13 cellular contexts compared by ENCODE assay signal in genomic region chr1:116483481-116484309, GRCh38.
A peak's percentile ranks its signal among the peaks of the same experiment; 100 is the strongest.
DNase-seq lines count a peak whose midpoint lies in the region; ATAC-seq and TF ChIP-seq lines count a peak whose summit lies in the region.
"Had no signal": no experiment of that assay in that cellular context is flagged by ENCODE, and none has a peak within 500 bp of the region (broad histone marks: within the 10 kb centered on the region; RNA-seq: fewer than 3 reads in every experiment).

No MANE protein-coding gene starts in this region.

- H3K4me1 Mint-ChIP-seq in HFFc6 (ENCODE audit: low read depth), result peaks cover 56% of the 10 kb centered on the region
- no peaks in the 10 kb centered on the region for H3K4me1 Mint-ChIP-seq in activated CD4-positive, alpha-beta T cell treated with anti-CD3 and anti-CD28 coated beads for 36 hours

- no peak for TF ChIP-seq EP300 in ovary (IDR thresholded peaks at IDR 0.05)

- no peak for ATAC-seq in activated CD4-positive, alpha-beta T cell treated with anti-CD3 and anti-CD28 coated beads for 36 hours
- ATAC-seq: activated CD8-positive, alpha-beta T cell treated with anti-CD3 and anti-CD28 coated beads, Interleukin-2, amount 10 ng/mL, durations not matched to agents 7 days and 5 days; natural killer cell had no signal

- H3K27me3 ChIP-seq in adrenal gland (no peaks in the 10 kb centered on the region), right atrium auricular region (no peaks in the 10 kb centered on the region), ovary (no peaks in the 10 kb centered on the region)

- H3K9me3 ChIP-seq in adrenal gland (replicated peaks in 1 of 3) (no peaks in the 10 kb centered on the region), right atrium auricular region (no peaks in the 10 kb centered on the region), ovary (no peaks in the 10 kb centered on the region)

- POLR2A ChIA-PET in activated CD4-positive, alpha-beta T cell treated with anti-CD3 and anti-CD28 coated beads for 36 hours (lab: Charles Lee), result interaction anchor here (0.7 kb wide), 1 partner anchor 1812 kb away, joined by 5 read pairs; no protein-coding TSS in a partner anchor

- DNase-seq in HFFc6 (peak; percentile 69), adrenal gland (peak in 4 of 7 donors; percentile 34 to 74 (median 57)), right atrium auricular region (ENCODE audit: low spot score) (peak; percentile 69), ovary (peak; percentile 27 to 80 (median 45)), dedifferentiated amniotic fluid mesenchymal stem cell (ENCODE audit: extremely low spot score) (no peak), NCI-H2029 (lab: John Stamatoyannopoulos, UW) (no peak)
- DNase-seq in activated CD4-positive, alpha-beta T cell treated with anti-CD3 and anti-CD28 coated beads, Interleukin-2, amount 50 U/mL, for 1 hour, result no peak
- DNase-seq in activated CD4-positive, alpha-beta T cell treated with anti-CD3 and anti-CD28 coated beads for 36 hours, result no peak
- DNase-seq: activated CD8-positive, alpha-beta T cell treated with anti-CD3 and anti-CD28 coated beads, Interleukin-2, amount 10 ng/mL, durations not matched to agents 7 days and 5 days; natural killer cell; NCI-H2081 treated with DMSO at 0.1 percent for 48 hours; stimulated activated CD4-positive, alpha-beta T cell treated with anti-CD3 and anti-CD28 coated beads, Interleukin-4, amount 100 ng/mL, for 1 hour had no signal

- intact Hi-C loops in adrenal gland (cut with DNase I) (loop anchor here in 1 of 2 donors (5.0 kb wide), 1 partner anchor 121 kb away; no protein-coding TSS in a partner anchor), ovary (cut with DNase I) (loop anchor here in 3 of 4 donors (2.0 to 10.0 kb wide), 3 partner anchors 119 to 129 kb away; no protein-coding TSS in a partner anchor)
- intact Hi-C loops in activated CD4-positive, alpha-beta T cell treated with anti-CD3 and anti-CD28 coated beads for 36 hours (cut with DNase I, micrococcal nuclease), result no loop called here

- TF ChIP-seq CTCF in HFFc6 (IDR thresholded peaks at IDR 0.05), result no peak
- TF ChIP-seq CTCF in adrenal gland (IDR thresholded peaks at IDR 0.05), result no peak
- TF ChIP-seq CTCF in right atrium auricular region (IDR thresholded peaks at IDR 0.05), result no peak
- TF ChIP-seq CTCF in ovary (IDR thresholded peaks at IDR 0.05), result no peak

- no peaks in the 10 kb centered on the region for H3K9me3 Mint-ChIP-seq in HFFc6
- no peaks in the 10 kb centered on the region for H3K9me3 Mint-ChIP-seq in activated CD4-positive, alpha-beta T cell treated with anti-CD3 and anti-CD28 coated beads for 36 hours (ENCODE audit: low read depth)
- H3K9me3 Mint-ChIP-seq: dendritic cell treated with granulocyte-macrophage colony-stimulating factor and Interleukin-4, amounts not matched to agents 40 ng/mL and 50 ng/mL, for 4 days; natural killer cell had no signal

- WGBS in adrenal gland, 4 donors, result 60 to 85% (median 80%) methylated on average over 11 of the region's 11 CpGs
- WGBS in ovary, 3 donors, result 25 to 41% (median 30%) methylated on average over 11 of the region's 11 CpGs

- no peak overlapping the region for H3K4me3 Mint-ChIP-seq in HFFc6
- no peak overlapping the region for H3K4me3 Mint-ChIP-seq in activated CD4-positive, alpha-beta T cell treated with anti-CD3 and anti-CD28 coated beads for 36 hours
- H3K4me3 Mint-ChIP-seq: activated CD8-positive, alpha-beta T cell treated with anti-CD3 and anti-CD28 coated beads, Interleukin-2, amount 10 ng/mL, durations not matched to agents 7 days and 5 days; dendritic cell treated with granulocyte-macrophage colony-stimulating factor and Interleukin-4, amounts not matched to agents 40 ng/mL and 50 ng/mL, for 4 days; natural killer cell had no signal

- H3K4me3 ChIP-seq in adrenal gland (no peak overlapping the region), right atrium auricular region (no peak overlapping the region), ovary (no peak overlapping the region)

- H3K27ac ChIP-seq in adrenal gland, result no peak overlapping the region
- peak overlapping the region; percentile 58 to 73 for H3K27ac ChIP-seq in right atrium auricular region
- H3K27ac ChIP-seq in ovary, result no peak overlapping the region

- TF ChIP-seq POLR2A in adrenal gland (IDR thresholded peaks at IDR 0.05) (no peak), ovary (IDR thresholded peaks at IDR 0.05) (no peak)

- H3K36me3 Mint-ChIP-seq in HFFc6 (ENCODE audit: low read depth), result peaks cover 7% of the 10 kb centered on the region; the same call in 1 of the 2 replicates
- no peaks in the 10 kb centered on the region for H3K36me3 Mint-ChIP-seq in activated CD4-positive, alpha-beta T cell treated with anti-CD3 and anti-CD28 coated beads for 36 hours (ENCODE audit: low read depth)
- H3K36me3 Mint-ChIP-seq: natural killer cell had no signal

- H3K4me1 ChIP-seq in adrenal gland (replicated peaks in 1 of 2) (no peaks in the 10 kb centered on the region), right atrium auricular region (peaks cover 0 to 23% of the 10 kb centered on the region in 2 donors), ovary (ENCODE audit: insufficient read depth) (peaks cover 8% of the 10 kb centered on the region)

- H3K36me3 ChIP-seq in adrenal gland (replicated peaks in 1 of 2) (no peaks in the 10 kb centered on the region), right atrium auricular region (no peaks in the 10 kb centered on the region), ovary (no peaks in the 10 kb centered on the region)

- CTCF ChIA-PET in activated CD4-positive, alpha-beta T cell treated with anti-CD3 and anti-CD28 coated beads for 36 hours (lab: Charles Lee), result interaction anchor here (0.6 to 9.8 kb wide), 20 partner anchors 15 to 395 kb away, joined by 3 to 178 read pairs (median 8); no protein-coding TSS in a partner anchor

- H3K27me3 Mint-ChIP-seq in HFFc6 (ENCODE audit: insufficient read depth), result peaks cover 14% of the 10 kb centered on the region
- H3K27me3 Mint-ChIP-seq in activated CD4-positive, alpha-beta T cell treated with anti-CD3 and anti-CD28 coated beads for 36 hours, result no peaks in the 10 kb centered on the region
- H3K27me3 Mint-ChIP-seq: dendritic cell treated with granulocyte-macrophage colony-stimulating factor and Interleukin-4, amounts not matched to agents 40 ng/mL and 50 ng/mL, for 4 days had no signal

- peak overlapping the region; percentile 37 for H3K27ac Mint-ChIP-seq in HFFc6
- H3K27ac Mint-ChIP-seq in activated CD4-positive, alpha-beta T cell treated with anti-CD3 and anti-CD28 coated beads for 36 hours, result no peak overlapping the region
- H3K27ac Mint-ChIP-seq: activated CD8-positive, alpha-beta T cell treated with anti-CD3 and anti-CD28 coated beads, Interleukin-2, amount 10 ng/mL, durations not matched to agents 7 days and 5 days; dendritic cell treated with granulocyte-macrophage colony-stimulating factor and Interleukin-4, amounts not matched to agents 40 ng/mL and 50 ng/mL, for 4 days; natural killer cell had no signal

Comparison
In these comparisons a context has a peak if more than half of its experiments do, and no peak if none do; other contexts are left out.
1. DNase-seq: peak in HFFc6 (single experiment), adrenal gland (4 of 7), right atrium auricular region (single experiment) and ovary (5 of 5); none in activated CD4-positive, alpha-beta T cell treated with anti-CD3 and anti-CD28 coated beads, Interleukin-2, amount 50 U/mL, for 1 hour (single experiment), dedifferentiated amniotic fluid mesenchymal stem cell (single experiment), NCI-H2029 (single experiment) and activated CD4-positive, alpha-beta T cell treated with anti-CD3 and anti-CD28 coated beads for 36 hours (single experiment).
2. H3K27ac ChIP-seq: peak in right atrium auricular region (2 of 2); none in adrenal gland (0 of 5) and ovary (0 of 2).
3. intact Hi-C loops: an anchor here in ovary (2.0 to 10.0 kb wide); none called in activated CD4-positive, alpha-beta T cell treated with anti-CD3 and anti-CD28 coated beads for 36 hours.